In the genomic region with DNA sequence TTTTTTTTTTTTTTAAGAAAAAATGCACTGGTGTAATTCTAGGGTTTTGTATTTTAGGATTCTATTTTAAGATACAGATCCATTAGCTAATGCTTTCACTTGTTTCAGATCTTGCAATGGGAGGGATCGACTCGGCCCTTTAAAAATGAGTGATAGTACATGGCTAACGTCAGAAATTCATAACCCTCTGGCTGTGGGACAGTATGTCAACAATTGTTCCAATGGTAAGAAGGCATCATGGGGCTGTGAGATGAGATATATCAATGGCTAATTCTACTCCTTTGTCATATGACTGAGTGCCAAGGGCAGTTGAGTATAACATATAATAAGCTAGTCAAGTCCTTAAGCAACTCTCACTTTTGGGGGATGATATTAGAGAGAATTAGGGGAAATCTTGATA, we compare ENCODE assay signal across 23 cellular contexts.
"Had no signal": no experiment of that assay in that cellular context is flagged by ENCODE, and none has a peak within 500 bp of the region (broad histone marks: within the 10 kb centered on the region; RNA-seq: fewer than 3 reads in every experiment).

No MANE protein-coding gene starts in this region.

- H3K27ac Mint-ChIP-seq: stimulated activated effector memory CD8-positive, alpha-beta T cell treated with anti-CD3 and anti-CD28 coated beads, Interleukin-12 subunit alpha, Interleukin-12 subunit beta, amount 100 ng/mL, for 72 hours; stimulated activated memory B cell treated with anti-CD40 and anti-IgM and Interleukin-4, amounts not matched to agents 10 μg/mL and 1 μg/mL and 100 μg/mL, for 72 hours; stimulated activated naive B cell treated with anti-CD40 and anti-IgM and Interleukin-4, amounts not matched to agents 10 μg/mL and 1 μg/mL and 100 μg/mL, for 72 hours; stimulated activated naive CD8-positive, alpha-beta T cell treated with anti-CD3 and anti-CD28 coated beads, Interleukin-15, amount 100 ng/mL, for 72 hours; stimulated activated naive CD8-positive, alpha-beta T cell treated with anti-CD3 and anti-CD28 coated beads, Interleukin-15, Interleukin-2, amounts not matched to agents 100 ng/mL and 50 ng/mL, for 24 hours; type B pancreatic cell had no signal

- ATAC-seq: stimulated activated effector memory CD8-positive, alpha-beta T cell treated with anti-CD3 and anti-CD28 coated beads, Interleukin-12 subunit alpha, Interleukin-12 subunit beta, amount 100 ng/mL, for 72 hours; stimulated activated memory B cell treated with anti-CD40 and anti-IgM and Interleukin-4, amounts not matched to agents 10 μg/mL and 1 μg/mL and 100 μg/mL, for 72 hours; stimulated activated naive B cell treated with anti-CD40 and anti-IgM and Interleukin-4, amounts not matched to agents 10 μg/mL and 1 μg/mL and 100 μg/mL, for 72 hours; stimulated activated naive CD8-positive, alpha-beta T cell treated with anti-CD3 and anti-CD28 coated beads, Interleukin-15, amount 100 ng/mL, for 72 hours; stimulated activated naive CD8-positive, alpha-beta T cell treated with anti-CD3 and anti-CD28 coated beads, Interleukin-15, Interleukin-2, amounts not matched to agents 100 U/mL and 50 U/mL, for 24 hours; upper lobe of right lung had no signal

- H3K27me3 Mint-ChIP-seq: stimulated activated memory B cell treated with anti-CD40 and anti-IgM and Interleukin-4, amounts not matched to agents 10 μg/mL and 1 μg/mL and 100 μg/mL, for 72 hours; stimulated activated naive B cell treated with anti-CD40 and anti-IgM and Interleukin-4, amounts not matched to agents 10 μg/mL and 1 μg/mL and 100 μg/mL, for 72 hours; stimulated activated naive CD8-positive, alpha-beta T cell treated with anti-CD3 and anti-CD28 coated beads, Interleukin-15, Interleukin-2, amounts not matched to agents 100 ng/mL and 50 ng/mL, for 24 hours; type B pancreatic cell had no signal

- DNase-seq: stimulated activated CD4-positive, alpha-beta T cell treated with anti-CD3 and anti-CD28 coated beads, Interleukin-2, amount 100 ng/mL, for 48 hours; stimulated activated CD4-positive, alpha-beta T cell treated with anti-CD3 and anti-CD28 coated beads, Interleukin-4, amount 100 ng/mL, for 1 hour; stimulated activated CD4-positive, alpha-beta T cell treated with anti-CD3 and anti-CD28 coated beads, Interleukin-4, amount 100 ng/mL, for 24 hours; stimulated activated CD4-positive, alpha-beta T cell treated with anti-CD3 and anti-CD28 coated beads, Interleukin-4, amount 100 ng/mL, for 4 hours; stimulated activated CD8-positive, alpha-beta memory T cell treated with anti-CD3 and anti-CD28 coated beads, Interleukin-4, amount 100 ng/mL, for 48 hours; stimulated activated naive B cell treated with anti-CD40 and anti-IgM and Interleukin-4, amounts not matched to agents 10 μg/mL and 1 μg/mL and 100 μg/mL, for 72 hours; stimulated activated naive CD4-positive, alpha-beta T cell treated with Interleukin-2 at 50 U/mL for 16 hours; stimulated activated naive CD8-positive, alpha-beta T cell treated with anti-CD3 and anti-CD28 coated beads, Interleukin-15, amount 100 ng/mL, for 72 hours; stimulated activated naive CD8-positive, alpha-beta T cell treated with anti-CD3 and anti-CD28 coated beads, Interleukin-15, Interleukin-2, amounts not matched to agents 100 U/mL and 50 U/mL, for 24 hours; stomach; substantia nigra; testis; thyroid gland; tibial artery; transverse colon; trophoblast cell; upper lobe of left lung; upper lobe of right lung; uterus had no signal

- H3K9me3 Mint-ChIP-seq: stimulated activated effector memory CD8-positive, alpha-beta T cell treated with anti-CD3 and anti-CD28 coated beads, Interleukin-12 subunit alpha, Interleukin-12 subunit beta, amount 100 ng/mL, for 72 hours; stimulated activated memory B cell treated with anti-CD40 and anti-IgM and Interleukin-4, amounts not matched to agents 10 μg/mL and 1 μg/mL and 100 μg/mL, for 72 hours; stimulated activated naive B cell treated with anti-CD40 and anti-IgM and Interleukin-4, amounts not matched to agents 10 μg/mL and 1 μg/mL and 100 μg/mL, for 72 hours; stimulated activated naive CD8-positive, alpha-beta T cell treated with anti-CD3 and anti-CD28 coated beads, Interleukin-15, amount 100 ng/mL, for 72 hours; stimulated activated naive CD8-positive, alpha-beta T cell treated with anti-CD3 and anti-CD28 coated beads, Interleukin-15, Interleukin-2, amounts not matched to agents 100 ng/mL and 50 ng/mL, for 24 hours; type B pancreatic cell had no signal

- H3K4me3 Mint-ChIP-seq: stimulated activated effector memory CD8-positive, alpha-beta T cell treated with anti-CD3 and anti-CD28 coated beads, Interleukin-12 subunit alpha, Interleukin-12 subunit beta, amount 100 ng/mL, for 72 hours; stimulated activated memory B cell treated with anti-CD40 and anti-IgM and Interleukin-4, amounts not matched to agents 10 μg/mL and 1 μg/mL and 100 μg/mL, for 72 hours; stimulated activated naive B cell treated with anti-CD40 and anti-IgM and Interleukin-4, amounts not matched to agents 10 μg/mL and 1 μg/mL and 100 μg/mL, for 72 hours; stimulated activated naive CD8-positive, alpha-beta T cell treated with anti-CD3 and anti-CD28 coated beads, Interleukin-15, amount 100 ng/mL, for 72 hours; stimulated activated naive CD8-positive, alpha-beta T cell treated with anti-CD3 and anti-CD28 coated beads, Interleukin-15, Interleukin-2, amounts not matched to agents 100 ng/mL and 50 ng/mL, for 24 hours; type B pancreatic cell had no signal
